In the genomic region with DNA sequence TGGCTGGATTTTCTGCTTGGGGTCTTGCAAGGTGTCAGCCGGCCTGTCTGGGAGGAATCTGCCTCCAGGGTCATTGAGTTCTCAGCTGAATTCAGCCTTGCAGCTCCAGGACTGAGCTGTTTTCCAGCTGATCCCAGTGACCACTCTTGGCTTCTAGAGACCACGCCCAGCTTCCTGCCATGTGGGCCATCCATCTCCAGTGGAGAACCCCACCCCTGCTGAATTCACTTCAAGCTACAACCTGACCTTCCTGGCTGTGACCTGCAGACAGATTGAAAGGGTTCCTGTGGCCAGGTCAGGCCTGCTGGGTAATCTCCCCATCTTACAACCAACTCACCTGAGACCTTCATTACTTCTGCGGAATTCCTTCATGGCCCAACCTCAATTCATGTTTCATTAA, we compare ENCODE assay signal across 28 cellular contexts. TPM values are rescaled to one million over a fixed set of nuclear protein-coding genes. Genes with fewer than 3 reads are reported as not detected.
"Had no signal": no experiment of that assay in that cellular context is flagged by ENCODE, and none has a peak within 500 bp of the region (broad histone marks: within the 10 kb centered on the region; RNA-seq: fewer than 3 reads in every experiment).

No MANE protein-coding gene starts in this region.

- H3K27ac ChIP-seq: heart right ventricle, suprapubic skin, tibial artery, upper lobe of right lung had no signal

- H3K4me1 ChIP-seq: heart right ventricle, suprapubic skin, tibial artery, upper lobe of right lung had no signal

- DNase-seq: activated CD4-positive, alpha-beta T cell treated with anti-CD3 and anti-CD28 coated beads for 48 hours; activated CD4-positive, alpha-beta T cell treated with anti-CD3 and anti-CD28 coated beads, Interleukin-2, amount 50 U/mL, for 48 hours; activated CD8-positive, alpha-beta memory T cell treated with anti-CD3 and anti-CD28 coated beads, Interleukin-2, amount 50 U/mL, for 48 hours; activated gamma-delta T cell treated with Interleukin-2 at 50 U/mL for 16 hours; activated naive CD4-positive, alpha-beta T cell treated with anti-CD3 and anti-CD28 coated beads, Interleukin-2, amount 50 U/mL, for 16 hours; activated T-cell treated with anti-CD3 and anti-CD28 coated beads, Interleukin-2, amount 50 U/mL, for 24 hours; amygdala; caudate nucleus; foreskin fibroblast; heart right ventricle; islet precursor cell; left cardiac atrium; mammary epithelial cell; naive thymus-derived CD4-positive, alpha-beta T cell; occipital lobe; right cardiac atrium; stimulated activated CD4-positive, alpha-beta T cell treated with anti-CD3 and anti-CD28 coated beads, Interleukin-15, amount 100 ng/mL, for 24 hours; stimulated activated CD4-positive, alpha-beta T cell treated with anti-CD3 and anti-CD28 coated beads, Interleukin-2, amount 100 ng/mL, for 24 hours; stimulated activated naive CD4-positive, alpha-beta T cell; tibial artery; upper lobe of right lung had no signal

- H3K36me3 ChIP-seq: heart right ventricle, suprapubic skin, tibial artery, upper lobe of right lung had no signal

- H3K27me3 ChIP-seq: tibial artery had no signal

- ATAC-seq: activated CD4-positive, CD25-positive, alpha-beta regulatory T cell treated with anti-CD3 and anti-CD28 coated beads, Interleukin-2, amount 50 U/mL, for 24 hours; activated T-helper 17 cell treated with anti-CD3 and anti-CD28 coated beads, Interleukin-2, amount 50 U/mL, for 72 hours; esophagus mucosa; heart right ventricle; left cardiac atrium; naive thymus-derived CD4-positive, alpha-beta T cell; right cardiac atrium; upper lobe of right lung had no signal

- H3K9me3 ChIP-seq: heart right ventricle, suprapubic skin, tibial artery, upper lobe of right lung had no signal

- H3K4me3 ChIP-seq: heart right ventricle, suprapubic skin, tibial artery, upper lobe of right lung had no signal

RNA-seq across cellular contexts. Expression of a gene that starts 26.5 kb away (rescaled TPM):
- total RNA-seq: activated CD8-positive, alpha-beta memory T cell treated with anti-CD3 and anti-CD28 coated beads for 36 hours; activated T-helper 17 cell treated with anti-CD3 and anti-CD28 coated beads, Interleukin-2, amount 50 U/mL, for 72 hours; naive thymus-derived CD4-positive, alpha-beta T cell; pulmonary artery endothelial cell; suprapubic skin; T-helper 1 cell treated with Interleukin-12 subunit alpha and Interleukin-12 subunit beta and Interleukin-4 antibody, amounts not matched to agents 30 ng/mL and 1 ng/mL, for 36 hours; upper lobe of right lung had no signal
- polyA plus RNA-seq: naive thymus-derived CD4-positive, alpha-beta T cell had no signal
